23 cellular contexts compared by ENCODE assay signal in genomic region chr11:127445476-127445875, GRCh38.
"Had no signal": no experiment of that assay in that cellular context is flagged by ENCODE, and none has a peak within 500 bp of the region (broad histone marks: within the 10 kb centered on the region; RNA-seq: fewer than 3 reads in every experiment).

No MANE protein-coding gene starts in this region.

- DNase-seq: activated B cell treated with CpG ODN at 0.5 μM for 24 hours; activated CD4-positive, alpha-beta memory T cell treated with anti-CD3 and anti-CD28 coated beads for 36 hours; activated CD4-positive, alpha-beta T cell treated with anti-CD3 and anti-CD28 coated beads for 1 hour; activated CD4-positive, alpha-beta T cell treated with anti-CD3 and anti-CD28 coated beads, Interleukin-2, amount 10 ng/mL, durations not matched to agents 24 days and 14 days; activated CD8-positive, alpha-beta memory T cell treated with anti-CD3 and anti-CD28 coated beads for 24 hours; activated gamma-delta T cell treated with Interleukin-2 at 50 U/mL for 16 hours; activated naive CD4-positive, alpha-beta T cell treated with anti-CD3 and anti-CD28 coated beads, Interleukin-2, amount 10 ng/mL, durations not matched to agents 7 days and 5 days; activated naive CD8-positive, alpha-beta T cell treated with anti-CD3 and anti-CD28 coated beads for 36 hours; activated T-cell treated with anti-CD3 and anti-CD28 coated beads, Interleukin-2, amount 50 U/mL, for 48 hours; brain microvascular endothelial cell; KG1; NCI-H1048; NCI-H1694; NCI-H345; NCI-H510A treated with DMSO at 0.1 percent for 48 hours; PC-3; SIG-M5; T-cell; T-helper 2 cell; T1000 had no signal

- H3K4me3 ChIP-seq: cardiac muscle cell, SK-N-MC had no signal

- H3K36me3 ChIP-seq: brain microvascular endothelial cell, cardiac muscle cell had no signal

- ATAC-seq: activated T-helper 17 cell treated with anti-CD3 and anti-CD28 coated beads, Interleukin-2, amount 50 U/mL, for 72 hours; PC-3; T-cell had no signal

- H3K27me3 ChIP-seq: brain microvascular endothelial cell, cardiac muscle cell had no signal

- H3K27ac ChIP-seq: brain microvascular endothelial cell, cardiac muscle cell, SK-N-MC had no signal
